ENCODE assay signal across 8 cellular contexts in the genomic region with DNA sequence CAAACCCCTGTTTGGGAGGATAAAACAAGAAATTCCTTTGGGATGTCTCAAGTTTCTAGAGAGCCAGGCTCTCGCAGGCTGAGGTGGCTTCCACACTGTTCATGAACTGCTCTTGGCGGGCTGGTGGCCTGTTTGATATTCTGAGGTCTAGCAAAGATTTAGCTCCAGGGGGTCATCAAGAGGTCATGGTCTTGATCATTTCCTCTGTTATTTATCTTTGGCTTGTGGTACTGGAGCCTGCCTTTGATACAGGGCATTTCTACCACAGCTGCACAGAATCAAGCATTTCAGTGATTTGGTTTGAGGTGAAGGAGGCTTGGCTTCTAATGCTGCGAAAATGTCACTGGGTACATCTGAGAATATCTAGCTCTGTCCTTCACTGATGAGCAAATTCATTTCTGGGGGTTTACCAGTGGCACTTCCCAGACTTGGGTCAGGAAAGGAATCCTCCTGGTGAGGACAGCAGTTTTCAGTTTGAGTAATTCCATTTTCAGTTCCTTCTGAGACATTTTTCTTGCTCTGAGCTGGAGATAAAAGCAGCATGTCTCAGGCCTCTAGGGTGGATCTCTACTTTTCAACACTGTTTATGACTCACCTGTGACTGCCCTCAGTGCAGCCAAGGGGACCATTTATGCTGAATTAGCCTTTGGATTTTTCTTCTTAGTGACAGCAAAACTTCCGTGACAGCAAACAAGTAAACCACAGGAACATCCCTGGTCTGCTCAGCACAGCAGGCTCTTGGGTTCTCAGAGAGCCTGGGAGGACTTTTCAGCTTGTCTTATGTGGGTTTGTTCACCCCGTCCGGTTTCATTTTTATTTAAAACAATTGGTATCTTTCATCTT.
DNase-seq lines count a peak whose midpoint lies in the region; ATAC-seq and TF ChIP-seq lines count a peak whose summit lies in the region.

No MANE protein-coding gene starts in this region.

- H3K4me1 ChIP-seq in right atrium auricular region: no peaks in the 10 kb centered on the region

- intact Hi-C loops in Right ventricle myocardium superior (cut with DNase I): no loop called here

- H3K4me3 ChIP-seq in right atrium auricular region: no peak overlapping the region

- H3K27ac ChIP-seq in right atrium auricular region: peak overlapping the region in 1 of 2 donors; percentile 41

- H3K9me3 ChIP-seq in right atrium auricular region: no peaks in the 10 kb centered on the region

- no peak for TF ChIP-seq CTCF in right atrium auricular region (IDR thresholded peaks at IDR 0.05)

- ATAC-seq in Right ventricle myocardium superior (ENCODE audit: poor library complexity) (peak; percentile 54), HG03039 (IDR thresholded peaks at IDR 0.05; ENCODE audit: unreplicated experiment) (peak; percentile 86), SK-N-SH treated with all-trans-retinoic acid at 6 μM for 48 hours (peak; percentile 82)

- DNase-seq in Right ventricle myocardium superior: no peak
- DNase-seq in right atrium auricular region (ENCODE audit: low spot score): no peak
- DNase-seq in dedifferentiated amniotic fluid mesenchymal stem cell (ENCODE audit: extremely low spot score): peak; percentile 39
- DNase-seq in smooth muscle cell of the brain vasculature (ENCODE audit: low read depth, low spot score): peak; percentile 40
- DNase-seq in T1000 (lab: John Stamatoyannopoulos, UW): no peak
- no peak for DNase-seq in kidney glomerular epithelial cell (lab: John Stamatoyannopoulos, UW)

- no peaks in the 10 kb centered on the region for H3K36me3 ChIP-seq in right atrium auricular region

- no peaks in the 10 kb centered on the region for H3K27me3 ChIP-seq in right atrium auricular region

TF ChIP-seq in SK-N-SH treated with all-trans-retinoic acid at 6 μM for 48 hours, 23 proteins besides CTCF, POLR2A, EP300 and RAD21:
- no peak for TF ChIP-seq ESRRG (CRISPR knock-in tag; IDR thresholded peaks at IDR 0.05)

Comparison
In these comparisons a context has a peak if more than half of its experiments do, and no peak if none do; other contexts are left out.
1. DNase-seq: peak in dedifferentiated amniotic fluid mesenchymal stem cell (single experiment) and smooth muscle cell of the brain vasculature (single experiment); none in Right ventricle myocardium superior (single experiment), right atrium auricular region (single experiment), T1000 (single experiment) and kidney glomerular epithelial cell (single experiment).
2. Peak in every context shown above with its lines, with median percentiles within 50 percentile points of each other: ATAC-seq.